Comparison of ENCODE assay signal across 1 cellular context in genomic region chr4:86771141-86771540, GRCh38.
TF ChIP-seq lines count a peak whose summit lies in the region.

No MANE protein-coding gene starts in this region.

TF ChIP-seq in neural cell, 6 proteins besides CTCF, POLR2A, EP300 and RAD21:
- TF ChIP-seq REST (IDR thresholded peaks at IDR 0.05; ENCODE audit: borderline replicate concordance) (no peak), POLR2AphosphoS5 (IDR thresholded peaks at IDR 0.05) (no peak), TAF1 (IDR thresholded peaks at IDR 0.05; ENCODE audit: low read depth) (no peak), SMC3 (conservative IDR thresholded peaks at IDR 0.05; ENCODE audit: poor library complexity) (no peak), MXI1 (conservative IDR thresholded peaks at IDR 0.05; ENCODE audit: poor library complexity, severe bottlenecking) (no peak), EZH2 (IDR thresholded peaks at IDR 0.05; ENCODE audit: borderline replicate concordance, insufficient read depth, low read length, poor library complexity, severe bottlenecking) (no peak)
